22 cellular contexts compared by ENCODE assay signal in genomic region chr4:2175990-2176698, GRCh38.
"Had no signal": no experiment of that assay in that cellular context is flagged by ENCODE, and none has a peak within 500 bp of the region (broad histone marks: within the 10 kb centered on the region; RNA-seq: fewer than 3 reads in every experiment).

No MANE protein-coding gene starts in this region.

- DNase-seq: activated CD4-positive, alpha-beta T cell treated with anti-CD3 and anti-CD28 coated beads, Interleukin-2, amount 50 U/mL, for 48 hours; activated CD4-positive, CD25-positive, alpha-beta regulatory T cell; activated T-cell treated with anti-CD3 and anti-CD28 coated beads for 4 hours; activated T-cell treated with anti-CD3 and anti-CD28 coated beads, Interleukin-2, amount 50 U/mL, for 48 hours; brain microvascular endothelial cell; cerebellar nuclear complex; MG63; MV-4-11; NCI-H1105; NCI-H1436; NCI-H1694 treated with DMSO at 0.1 percent for 48 hours; NCI-H2029 treated with DMSO at 0.1 percent for 48 hours; NCI-H345; NCI-H510A; NCI-H69; NK-92 treated with Interleukin-12 subunit alpha and Interleukin-12 subunit beta, amount 100 ng/mL, for 24 hours; PC-9; SHP77 treated with DMSO at 0.1 percent for 48 hours had no signal

- H3K9me3 ChIP-seq: MG63 had no signal

- H3K4me3 ChIP-seq: cardiac muscle cell, MG63, PC-9 had no signal

- H3K27ac ChIP-seq: brain microvascular endothelial cell, cardiac muscle cell, KMS-11, PC-9, VCaP had no signal

- ATAC-seq: activated naive CD4-positive, alpha-beta T cell treated with anti-CD3 and anti-CD28 coated beads, Interleukin-2, amount 50 U/mL, for 72 hours had no signal

- H3K27me3 ChIP-seq: brain microvascular endothelial cell, cardiac muscle cell, MG63 had no signal

- H3K9me3 Mint-ChIP-seq: activated naive CD4-positive, alpha-beta T cell treated with anti-CD3 and anti-CD28 coated beads, Interleukin-2, amount 50 U/mL, for 72 hours had no signal

- H3K36me3 ChIP-seq: brain microvascular endothelial cell, cardiac muscle cell, MG63 had no signal
